ENCODE assay signal across 10 cellular contexts in the genomic region with DNA sequence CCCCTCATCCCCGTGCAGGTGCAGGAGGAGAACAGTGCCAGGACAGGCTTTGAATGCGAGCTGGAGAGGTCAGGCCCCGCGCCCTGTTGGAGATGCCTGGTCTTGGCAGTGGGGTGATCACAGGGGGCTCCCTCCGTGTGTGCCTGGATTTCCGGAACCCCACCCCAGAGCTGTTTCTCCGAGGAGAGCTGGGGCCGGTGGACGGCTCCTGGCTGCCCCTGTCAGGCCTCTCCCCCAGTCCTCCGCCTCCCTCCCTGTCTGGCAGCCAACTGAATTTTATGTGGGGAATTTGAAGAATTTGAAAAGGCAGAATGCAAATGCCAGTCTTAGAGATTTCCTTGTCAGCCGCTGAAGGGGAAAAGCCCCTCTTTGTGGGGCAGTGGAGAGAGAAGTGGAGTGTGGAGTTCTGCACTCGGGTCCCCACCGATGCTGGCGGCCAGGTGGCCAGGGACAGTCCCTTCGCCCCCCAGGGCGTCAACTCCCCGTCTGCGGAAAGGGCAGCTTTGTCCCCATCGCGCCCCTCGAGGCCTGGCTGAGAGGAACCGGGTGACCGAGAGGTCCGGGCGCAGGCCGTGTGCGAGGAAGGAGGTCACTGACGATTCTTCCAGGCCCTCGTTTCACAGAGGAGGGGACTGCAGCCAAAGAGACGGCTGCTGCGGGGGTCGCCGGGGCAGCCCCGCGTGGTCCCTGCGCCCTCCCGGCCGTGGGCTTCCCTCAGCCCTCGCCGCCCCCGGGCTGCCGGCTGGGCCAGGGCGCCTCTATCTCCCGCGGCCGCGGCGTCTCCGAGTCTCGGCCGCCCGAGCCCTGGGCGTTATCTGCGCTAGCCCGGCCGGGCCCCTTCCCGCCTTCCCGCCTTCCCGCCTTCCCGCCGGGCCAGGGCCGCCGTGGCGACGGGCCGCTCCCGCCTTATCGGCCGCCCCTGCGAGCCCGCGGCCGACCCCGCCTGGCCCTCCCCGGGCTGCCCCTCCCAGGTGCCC. TPM values are rescaled to one million over a fixed set of nuclear protein-coding genes. Genes with fewer than 3 reads are reported as not detected.
A peak's percentile ranks its signal among the peaks of the same experiment; 100 is the strongest.
DNase-seq lines count a peak whose midpoint lies in the region; ATAC-seq and TF ChIP-seq lines count a peak whose summit lies in the region.
"Had no signal": no experiment of that assay in that cellular context is flagged by ENCODE, and none has a peak within 500 bp of the region (broad histone marks: within the 10 kb centered on the region; RNA-seq: fewer than 3 reads in every experiment).

No MANE protein-coding gene starts in this region.

- 11% methylated on average over 35 of the region's 75 CpGs for WGBS in smooth muscle cell (ENCODE audit: low lambda C conversion rate)

- no peaks in the 10 kb centered on the region for H3K9me3 ChIP-seq in smooth muscle cell (replicated peaks; ENCODE audit: low read depth)

- peak; percentile 86 for DNase-seq in H7
- peak; percentile 84 for DNase-seq in chondrocyte (ENCODE audit: low spot score)
- DNase-seq in iris pigment epithelial cell (ENCODE audit: low read depth), result peak; percentile 36
- DNase-seq in smooth muscle cell (lab: John Stamatoyannopoulos, UW; ENCODE audit: unreplicated experiment), result no peak
- no peak for DNase-seq in NOMO-1 treated with DMSO at 0.1 percent for 48 hours (lab: John Stamatoyannopoulos, UW; ENCODE audit: unreplicated experiment)
- DNase-seq in NCI-H748 treated with DMSO at 0.1 percent for 48 hours (lab: John Stamatoyannopoulos, UW), result no peak
- DNase-seq: activated T-cell treated with anti-CD3 and anti-CD28 coated beads for 4 hours, cortex of kidney had no signal

- H3K27ac ChIP-seq in smooth muscle cell (ENCODE audit: low read depth), result peak overlapping the region; percentile 81

- H3K27ac Mint-ChIP-seq in chondrocyte (ENCODE audit: unreplicated experiment), result peak overlapping the region; percentile 70

- no peaks in the 10 kb centered on the region for H3K9me3 Mint-ChIP-seq in chondrocyte (ENCODE audit: low read depth)

- peak overlapping the region; percentile 84 for H3K4me2 ChIP-seq in smooth muscle cell

- H3K27me3 ChIP-seq in H7 (ENCODE audit: control insufficient read depth, insufficient read depth, low read length) (no peaks in the 10 kb centered on the region; the same call in 1 of the 2 replicates), smooth muscle cell (ENCODE audit: low read depth) (no peaks in the 10 kb centered on the region)

- H3K4me3 Mint-ChIP-seq in chondrocyte (ENCODE audit: unreplicated experiment), result peak overlapping the region; percentile 12

- H3F3A ChIP-seq in smooth muscle cell (ENCODE audit: low read depth), result peaks cover 19% of the 10 kb centered on the region

- H3K27me3 Mint-ChIP-seq in chondrocyte (ENCODE audit: low read depth), result no peaks in the 10 kb centered on the region

- no peaks in the 10 kb centered on the region for H3K36me3 Mint-ChIP-seq in chondrocyte (ENCODE audit: low read depth)

- H3K4me1 Mint-ChIP-seq in chondrocyte (ENCODE audit: low read depth), result peaks cover 43% of the 10 kb centered on the region

- H4K20me1 ChIP-seq in smooth muscle cell (ENCODE audit: low read depth), result no peaks in the 10 kb centered on the region

- TF ChIP-seq CTCF in chondrocyte (IDR thresholded peaks at IDR 0.05), result no peak
- TF ChIP-seq CTCF in smooth muscle cell (IDR thresholded peaks at IDR 0.05; ENCODE audit: borderline replicate concordance, insufficient read depth, poor library complexity, severe bottlenecking), result no peak

- H3K36me3 ChIP-seq in H7 (replicated peaks; ENCODE audit: control insufficient read depth, insufficient read depth, low read length) (no peaks in the 10 kb centered on the region), smooth muscle cell (ENCODE audit: low read depth) (no peaks in the 10 kb centered on the region)

- ATAC-seq in GM18868 (IDR thresholded peaks at IDR 0.05; ENCODE audit: unreplicated experiment) (no peak), GM19351 (IDR thresholded peaks at IDR 0.05; ENCODE audit: unreplicated experiment) (no peak)

- peak overlapping the region; percentile 48 for H3K9ac ChIP-seq in smooth muscle cell (ENCODE audit: low read depth)

- H3K4me3 ChIP-seq in H7 (ENCODE audit: insufficient read depth, low read depth, low read length), result peak overlapping the region; percentile 11; the same call in 1 of the 2 replicates
- H3K4me3 ChIP-seq in smooth muscle cell, result peak overlapping the region; percentile 19

- no peaks in the 10 kb centered on the region for H3K79me2 ChIP-seq in smooth muscle cell (ENCODE audit: low read depth)

- H2AFZ ChIP-seq in smooth muscle cell (ENCODE audit: low read depth), result peak overlapping the region; percentile 90

- H3K4me1 ChIP-seq in smooth muscle cell (ENCODE audit: low read depth), result peaks cover 22% of the 10 kb centered on the region

RNA-seq across cellular contexts. Expression of a gene that starts 56.0 kb away (rescaled TPM):
- 1.9 TPM in 2 replicates for total RNA-seq in H7 (2014; rRNA removed; shearing (Covaris generic))
- 0.31 to 0.50 TPM (median 0.31 TPM) in 3 replicates for total RNA-seq in chondrocyte
- total RNA-seq in smooth muscle cell, result 6.4 and 6.5 TPM in 2 replicates
- 3.1 and 4.3 TPM in 2 replicates for polyA plus RNA-seq in smooth muscle cell

Comparison
In these comparisons a context has a peak if more than half of its experiments do, and no peak if none do; other contexts are left out.
1. DNase-seq: peak in H7 (single experiment), chondrocyte (single experiment) and iris pigment epithelial cell (single experiment); none in smooth muscle cell (single experiment), NOMO-1 treated with DMSO at 0.1 percent for 48 hours (single experiment) and NCI-H748 treated with DMSO at 0.1 percent for 48 hours (single experiment).